In the genomic region with DNA sequence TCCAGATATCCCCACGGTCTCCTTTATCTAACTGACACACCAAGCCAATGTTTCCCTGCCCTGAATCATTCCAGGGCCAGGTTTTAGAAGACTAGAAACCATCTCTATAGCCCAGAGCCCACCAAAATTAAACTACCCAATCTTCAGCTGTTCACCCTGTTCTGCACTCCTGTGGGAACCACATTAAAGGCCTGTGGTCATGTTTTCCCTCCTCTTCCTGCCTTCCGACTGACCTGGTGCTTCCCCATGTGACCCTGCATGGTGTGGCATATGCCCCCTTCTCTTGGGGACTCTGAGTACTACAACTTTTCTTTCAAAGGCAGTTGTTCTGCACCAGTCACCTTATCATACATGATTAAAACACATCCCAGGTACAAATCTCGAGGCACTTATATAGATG, we compare ENCODE assay signal across 23 cellular contexts.
A peak's percentile ranks its signal among the peaks of the same experiment; 100 is the strongest.
DNase-seq lines count a peak whose midpoint lies in the region; ATAC-seq lines count a peak whose summit lies in the region.
"Had no signal": no experiment of that assay in that cellular context is flagged by ENCODE, and none has a peak within 500 bp of the region (broad histone marks: within the 10 kb centered on the region; RNA-seq: fewer than 3 reads in every experiment).

No MANE protein-coding gene starts in this region.

- H3K4me3 ChIP-seq in BLaER1 (no peak overlapping the region), mesenchymal stem cell (ENCODE audit: insufficient read depth in 1 of 2, low read depth in 1 of 2, low read length in 2 of 2) (no peak overlapping the region), MG63 (no peak overlapping the region)

- no peak overlapping the region for H2BK15ac ChIP-seq in mesenchymal stem cell (ENCODE audit: low read depth, poor library complexity, severe bottlenecking)

- peaks cover 64% of the 10 kb centered on the region for H3K9me3 Mint-ChIP-seq in T-helper 1 cell treated with Interleukin-12 subunit alpha and Interleukin-12 subunit beta and Interleukin-4 antibody, amounts not matched to agents 30 μg/mL and 1 μg/mL, for 36 hours

- H3K27ac ChIP-seq in BLaER1 (no peak overlapping the region), mesenchymal stem cell (ENCODE audit: low read length, poor library complexity, severe bottlenecking) (no peak overlapping the region)
- H3K27ac ChIP-seq: 22Rv1 had no signal

- no peak overlapping the region for H2AK5ac ChIP-seq in mesenchymal stem cell (ENCODE audit: low read length, severe bottlenecking)

- in situ Hi-C loops in KBM-7 (cut with MboI; ENCODE audit: low pct_unique_long_range_greater_than_20kb, low sequenced_read_pairs), result no loop called here

- H3K27ac Mint-ChIP-seq in T-helper 1 cell treated with Interleukin-12 subunit alpha and Interleukin-12 subunit beta and Interleukin-4 antibody, amounts not matched to agents 30 μg/mL and 1 μg/mL, for 36 hours, result peak overlapping the region; percentile 1
- H3K27ac Mint-ChIP-seq: IgD-negative memory B cell had no signal

- H3K36me3 ChIP-seq in BLaER1 (no peaks in the 10 kb centered on the region), mesenchymal stem cell (ENCODE audit: control insufficient read depth in 1 of 2, insufficient read depth in 2 of 2, low read depth in 1 of 2, low read length in 2 of 2) (no peaks in the 10 kb centered on the region), MG63 (no peaks in the 10 kb centered on the region)

- no peak overlapping the region for H3K14ac ChIP-seq in mesenchymal stem cell (ENCODE audit: low read length in 2 of 2)

- no peak overlapping the region for H3K18ac ChIP-seq in mesenchymal stem cell (ENCODE audit: low read depth in 1 of 2, low read length in 2 of 2)

- WGBS in mesenchymal stem cell, result 95% methylated on average over 3 of the region's 3 CpGs

- H3K27me3 ChIP-seq in BLaER1, result no peaks in the 10 kb centered on the region
- H3K27me3 ChIP-seq in mesenchymal stem cell (ENCODE audit: control insufficient read depth in 1 of 2, insufficient read depth in 1 of 2, low read length in 2 of 2), result no peaks in the 10 kb centered on the region
- H3K27me3 ChIP-seq in MG63, result no peaks in the 10 kb centered on the region

- H3K9me3 ChIP-seq in BLaER1 (peaks cover 5% of the 10 kb centered on the region; the same call in 1 of the 2 replicates), mesenchymal stem cell (ENCODE audit: control insufficient read depth, low read length) (no peaks in the 10 kb centered on the region), MG63 (no peaks in the 10 kb centered on the region)
- H3K9me3 ChIP-seq: SK-N-SH had no signal

- no peak for ATAC-seq in HG03520 (IDR thresholded peaks at IDR 0.05; ENCODE audit: unreplicated experiment)
- ATAC-seq in HG03460 (IDR thresholded peaks at IDR 0.05; ENCODE audit: unreplicated experiment), result no peak
- ATAC-seq: PC-3 had no signal

- H4K8ac ChIP-seq in mesenchymal stem cell (ENCODE audit: low read length), result no peak overlapping the region

- peaks cover 37% of the 10 kb centered on the region for H3K4me1 ChIP-seq in BLaER1
- H3K4me1 ChIP-seq in mesenchymal stem cell (ENCODE audit: control insufficient read depth, insufficient read depth, low read depth, low read length), result no peaks in the 10 kb centered on the region

- H3K4me1 Mint-ChIP-seq in T-helper 1 cell treated with Interleukin-12 subunit alpha and Interleukin-12 subunit beta and Interleukin-4 antibody, amounts not matched to agents 30 μg/mL and 1 μg/mL, for 36 hours (ENCODE audit: low read depth), result peaks cover 51% of the 10 kb centered on the region

- H2BK12ac ChIP-seq in mesenchymal stem cell (ENCODE audit: low read length in 2 of 2), result no peak overlapping the region

- H3K4me2 ChIP-seq in BLaER1, result peak overlapping the region; percentile 28
- H3K4me2 ChIP-seq in mesenchymal stem cell (ENCODE audit: low read length, poor library complexity, severe bottlenecking), result no peak overlapping the region
- H3K4me2 ChIP-seq: SK-N-SH had no signal

- H2AFZ ChIP-seq in mesenchymal stem cell (ENCODE audit: low read depth, low read length), result no peak overlapping the region

- no peak for DNase-seq in T-helper 1 cell
- peak; percentile 8 for DNase-seq in KBM-7
- DNase-seq in mesenchymal stem cell, result no peak
- DNase-seq in MG63, result no peak
- DNase-seq: AML-193, DMS153, Kasumi-1, MM.1S, NCI-H1092, NCI-H1436 treated with DMSO at 0.1 percent for 48 hours, NCI-H2029, NCI-H345, NCI-H524 treated with DMSO at 0.1 percent for 48 hours, RPMI8226, SHP77 treated with DMSO at 0.1 percent for 48 hours, SK-N-SH had no signal

- no peak overlapping the region for H4K91ac ChIP-seq in mesenchymal stem cell (ENCODE audit: low read length)

- no peak overlapping the region for H2BK120ac ChIP-seq in mesenchymal stem cell (ENCODE audit: low read depth, low read length)

- no peak overlapping the region for H3K4ac ChIP-seq in mesenchymal stem cell (ENCODE audit: low read depth in 1 of 2, low read length in 2 of 2)

- no peaks in the 10 kb centered on the region for H3K79me1 ChIP-seq in mesenchymal stem cell (replicated peaks; ENCODE audit: low read length, poor library complexity, severe bottlenecking)

- peaks cover 54% of the 10 kb centered on the region for H3K36me3 Mint-ChIP-seq in T-helper 1 cell treated with Interleukin-12 subunit alpha and Interleukin-12 subunit beta and Interleukin-4 antibody, amounts not matched to agents 30 μg/mL and 1 μg/mL, for 36 hours (ENCODE audit: low read depth)

- H3K23ac ChIP-seq in mesenchymal stem cell (ENCODE audit: low read length in 2 of 2), result no peak overlapping the region

- H3K9ac ChIP-seq in BLaER1, result no peak overlapping the region
- peak overlapping the region; percentile 47 for H3K9ac ChIP-seq in mesenchymal stem cell (ENCODE audit: low read length)
- H3K9ac ChIP-seq: SK-N-SH had no signal

- H3K27me3 Mint-ChIP-seq in T-helper 1 cell treated with Interleukin-12 subunit alpha and Interleukin-12 subunit beta and Interleukin-4 antibody, amounts not matched to agents 30 μg/mL and 1 μg/mL, for 36 hours (ENCODE audit: low read depth), result no peaks in the 10 kb centered on the region
- H3K27me3 Mint-ChIP-seq: IgD-negative memory B cell had no signal

- no peak overlapping the region for H3K4me3 Mint-ChIP-seq in T-helper 1 cell treated with Interleukin-12 subunit alpha and Interleukin-12 subunit beta and Interleukin-4 antibody, amounts not matched to agents 30 μg/mL and 1 μg/mL, for 36 hours
- H3K4me3 Mint-ChIP-seq: IgD-negative memory B cell had no signal

- H2BK5ac ChIP-seq in mesenchymal stem cell (ENCODE audit: low read depth, low read length, poor library complexity, severe bottlenecking), result no peak overlapping the region

- no peaks in the 10 kb centered on the region for H4K20me1 ChIP-seq in BLaER1
